21 cellular contexts compared by ENCODE assay signal in the genomic region with DNA sequence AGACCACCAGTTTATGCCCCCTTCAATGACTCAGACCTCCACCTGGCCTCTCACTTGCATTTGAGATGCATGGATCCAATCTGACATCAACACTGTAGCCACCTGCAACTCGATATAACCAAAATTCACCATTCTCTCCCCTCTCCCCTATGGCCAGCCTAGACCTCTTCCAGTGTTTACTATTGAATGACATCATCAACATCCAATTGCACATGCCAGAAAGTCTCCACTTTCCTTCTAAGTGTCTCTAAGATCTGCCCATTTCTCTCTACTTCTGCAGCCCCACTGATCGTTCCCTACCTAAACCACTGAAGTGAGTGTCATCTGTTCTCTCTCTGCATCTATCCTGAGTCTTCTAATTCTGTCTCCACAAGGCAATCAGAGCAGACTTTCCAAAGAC.
DNase-seq lines count a peak whose midpoint lies in the region; ATAC-seq, FAIRE-seq and TF ChIP-seq lines count a peak whose summit lies in the region.
"Had no signal": no experiment of that assay in that cellular context is flagged by ENCODE, and none has a peak within 500 bp of the region (broad histone marks: within the 10 kb centered on the region; RNA-seq: fewer than 3 reads in every experiment).

No MANE protein-coding gene starts in this region.

- peak; percentile 47 for FAIRE-seq in bronchial epithelial cell (lab: Jason Lieb, UNC)
- FAIRE-seq: A549, D721Med, G401.6, GM12891 had no signal

- H3K27me3 ChIP-seq in bronchial epithelial cell (ENCODE audit: control insufficient read depth, insufficient read depth, low read length): no peaks in the 10 kb centered on the region
- H3K27me3 ChIP-seq: BLaER1 treated with 17β-estradiol and CSF1 and Interleukin-3, amounts not matched to agents 10 nM and 100 nM had no signal

- POLR2A ChIA-PET in HEK293 (lab: Yijun Ruan, JAX): no interaction called here

- H3K9me3 ChIP-seq in HEK293 (ENCODE audit: control insufficient read depth, insufficient read depth, low read depth, low read length): no peaks in the 10 kb centered on the region
- H3K9me3 ChIP-seq: A549, Caco-2 had no signal

- CTCF ChIA-PET in HEK293 (lab: Yijun Ruan, JAX): no interaction called here

- H3K36me3 ChIP-seq in HEK293 (ENCODE audit: control insufficient read depth in 2 of 2, insufficient read depth in 1 of 2, low read length in 2 of 2) (no peaks in the 10 kb centered on the region), bronchial epithelial cell (ENCODE audit: control insufficient read depth, insufficient read depth, low read length) (no peaks in the 10 kb centered on the region)
- H3K36me3 ChIP-seq: BLaER1 treated with 17β-estradiol and CSF1 and Interleukin-3, amounts not matched to agents 10 nM and 100 nM had no signal

- no peaks in the 10 kb centered on the region for H3K4me1 ChIP-seq in HEK293 (ENCODE audit: control insufficient read depth, insufficient read depth, low read length)
- H3K4me1 ChIP-seq: A549 had no signal

- no peak for ATAC-seq in GM18861 (IDR thresholded peaks at IDR 0.05; ENCODE audit: unreplicated experiment)
- no peak for ATAC-seq in HG03520 (IDR thresholded peaks at IDR 0.05; ENCODE audit: unreplicated experiment)
- ATAC-seq: A549; CD8-positive, alpha-beta T cell had no signal

- DNase-seq in DMS53 (lab: John Stamatoyannopoulos, UW): peak; percentile 23
- no peak for DNase-seq in DMS53 treated with DMSO at 0.1 percent for 48 hours (lab: John Stamatoyannopoulos, UW; ENCODE audit: unreplicated experiment)
- DNase-seq in NCI-H69 (lab: John Stamatoyannopoulos, UW): peak; percentile 36
- DNase-seq in bronchial epithelial cell (ENCODE audit: low read depth): no peak
- no peak for DNase-seq in coronary artery (ENCODE audit: low spot score)
- DNase-seq: AML-193; Caco-2; Calu3; CD4-positive, alpha-beta T cell; CD8-positive, alpha-beta T cell; DMS79 treated with DMSO at 0.1 percent for 48 hours; GF-D8 had no signal

- H3K4me3 ChIP-seq in HEK293 (ENCODE audit: low read depth, low read length) (no peak overlapping the region), bronchial epithelial cell (ENCODE audit: low read depth, low read length) (no peak overlapping the region), coronary artery (no peak overlapping the region)
- H3K4me3 ChIP-seq: A549; BLaER1 treated with 17β-estradiol and CSF1 and Interleukin-3, amounts not matched to agents 10 nM and 100 nM had no signal

- no peak overlapping the region for H3K27ac ChIP-seq in HEK293 (ENCODE audit: extremely low read depth, low read depth, low read length)
- no peak overlapping the region for H3K27ac ChIP-seq in coronary artery
- H3K27ac ChIP-seq: 22Rv1; A549; BLaER1 treated with 17β-estradiol and CSF1 and Interleukin-3, amounts not matched to agents 10 nM and 100 nM had no signal

- TF ChIP-seq CTCF in HEK293 (tag by site-specific recombination; IDR thresholded peaks at IDR 0.05) (no peak), bronchial epithelial cell (IDR thresholded peaks at IDR 0.05; ENCODE audit: insufficient read depth, low read length, severe bottlenecking) (no peak), coronary artery (IDR thresholded peaks at IDR 0.05) (no peak)

TF ChIP-seq in HEK293, 187 proteins besides CTCF, POLR2A, EP300 and RAD21:
- TF ChIP-seq, protein P1, sequence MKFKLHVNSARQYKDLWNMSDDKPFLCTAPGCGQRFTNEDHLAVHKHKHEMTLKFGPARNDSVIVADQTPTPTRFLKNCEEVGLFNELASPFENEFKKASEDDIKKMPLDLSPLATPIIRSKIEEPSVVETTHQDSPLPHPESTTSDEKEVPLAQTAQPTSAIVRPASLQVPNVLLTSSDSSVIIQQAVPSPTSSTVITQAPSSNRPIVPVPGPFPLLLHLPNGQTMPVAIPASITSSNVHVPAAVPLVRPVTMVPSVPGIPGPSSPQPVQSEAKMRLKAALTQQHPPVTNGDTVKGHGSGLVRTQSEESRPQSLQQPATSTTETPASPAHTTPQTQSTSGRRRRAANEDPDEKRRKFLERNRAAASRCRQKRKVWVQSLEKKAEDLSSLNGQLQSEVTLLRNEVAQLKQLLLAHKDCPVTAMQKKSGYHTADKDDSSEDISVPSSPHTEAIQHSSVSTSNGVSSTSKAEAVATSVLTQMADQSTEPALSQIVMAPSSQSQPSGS (tag by site-specific recombination; IDR thresholded peaks at IDR 0.05; ENCODE audit: low read depth): peak; percentile 69
- no peak for TF ChIP-seq ZNF514 (tag by site-specific recombination; IDR thresholded peaks at IDR 0.05)
TF ChIP-seq in HEK293: peak in this region for 1.

Comparison
In these comparisons a context has a peak if more than half of its experiments do, and no peak if none do; other contexts are left out.
1. DNase-seq: peak in DMS53 (single experiment) and NCI-H69 (single experiment); none in DMS53 treated with DMSO at 0.1 percent for 48 hours (single experiment), bronchial epithelial cell (single experiment) and coronary artery (single experiment).